8 cellular contexts compared by ENCODE assay signal in the genomic region with DNA sequence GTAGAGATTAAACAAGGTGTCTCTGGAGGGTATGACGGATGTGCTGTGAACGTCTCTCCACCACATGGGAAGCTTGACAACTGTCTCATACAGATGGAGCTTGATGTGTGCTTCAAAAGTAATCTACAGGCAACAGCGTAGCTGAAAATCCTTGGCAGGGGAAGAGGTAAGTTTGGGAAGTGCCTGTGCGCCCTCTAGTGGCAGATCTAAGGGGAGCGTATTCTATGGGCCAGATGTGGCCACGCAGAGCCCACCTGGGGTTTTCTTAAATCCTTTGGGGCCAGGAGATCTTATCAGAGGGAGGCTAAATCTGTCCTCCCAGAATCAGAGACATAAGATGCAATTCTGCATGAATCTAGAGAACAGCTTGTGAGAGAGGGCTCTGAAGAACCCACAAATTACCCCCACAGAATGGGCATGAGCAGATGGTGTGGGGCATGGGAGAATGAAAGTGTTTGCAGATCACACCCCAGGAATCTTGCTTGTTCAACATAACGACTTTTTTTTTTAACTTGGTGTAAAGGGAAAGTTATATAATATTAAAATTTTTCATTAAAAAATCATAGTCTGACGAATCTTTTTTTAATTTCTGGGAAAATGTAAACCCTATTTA.
DNase-seq lines count a peak whose midpoint lies in the region; ATAC-seq lines count a peak whose summit lies in the region.

No MANE protein-coding gene starts in this region.

- H3K36me3 Mint-ChIP-seq in activated naive CD8-positive, alpha-beta T cell treated with anti-CD3 and anti-CD28 coated beads for 36 hours = no peaks in the 10 kb centered on the region

- no peaks in the 10 kb centered on the region for H3K9me3 Mint-ChIP-seq in activated naive CD8-positive, alpha-beta T cell treated with anti-CD3 and anti-CD28 coated beads for 36 hours

- ATAC-seq in GM21526 (IDR thresholded peaks at IDR 0.05; ENCODE audit: low FRiP score, unreplicated experiment) = peak; percentile 88
- peak; percentile 88 to 89 for ATAC-seq in left cardiac atrium
- no peak for ATAC-seq in HG03521 (IDR thresholded peaks at IDR 0.05; ENCODE audit: unreplicated experiment)

- peaks cover 4% of the 10 kb centered on the region for H3K4me1 Mint-ChIP-seq in activated naive CD8-positive, alpha-beta T cell treated with anti-CD3 and anti-CD28 coated beads for 36 hours

- intact Hi-C loops in left cardiac atrium (cut with DNase I) = no loop called here

- no peak overlapping the region for H3K4me3 Mint-ChIP-seq in activated naive CD8-positive, alpha-beta T cell treated with anti-CD3 and anti-CD28 coated beads for 36 hours

- DNase-seq in DMS 273 treated with DMSO at 0.1 percent for 48 hours (lab: John Stamatoyannopoulos, UW) (peak; percentile 87), LoVo (ENCODE audit: low spot score) (peak; percentile 73), SKM-1 treated with dmso at 0.1 percent for 144 hours (lab: John Stamatoyannopoulos, UW; ENCODE audit: unreplicated experiment) (peak; percentile 3), left cardiac atrium (peak; percentile 57), renal cortical epithelial cell (ENCODE audit: low read depth) (peak; percentile 43)
- peak; percentile 50 for DNase-seq in activated naive CD8-positive, alpha-beta T cell treated with anti-CD3 and anti-CD28 coated beads for 36 hours

- no peak overlapping the region for H3K27ac Mint-ChIP-seq in activated naive CD8-positive, alpha-beta T cell treated with anti-CD3 and anti-CD28 coated beads for 36 hours

- H3K27me3 Mint-ChIP-seq in activated naive CD8-positive, alpha-beta T cell treated with anti-CD3 and anti-CD28 coated beads for 36 hours = peaks cover 5% of the 10 kb centered on the region

Comparison
In these comparisons a context has a peak if more than half of its experiments do, and no peak if none do; other contexts are left out.
1. DNase-seq: peak in every context shown above with its lines; median percentile 87 in DMS 273 treated with DMSO at 0.1 percent for 48 hours; 73 in LoVo; 57 in left cardiac atrium; 50 in activated naive CD8-positive, alpha-beta T cell treated with anti-CD3 and anti-CD28 coated beads for 36 hours; 43 in renal cortical epithelial cell; 3 in SKM-1 treated with dmso at 0.1 percent for 144 hours.